In the genomic region with DNA sequence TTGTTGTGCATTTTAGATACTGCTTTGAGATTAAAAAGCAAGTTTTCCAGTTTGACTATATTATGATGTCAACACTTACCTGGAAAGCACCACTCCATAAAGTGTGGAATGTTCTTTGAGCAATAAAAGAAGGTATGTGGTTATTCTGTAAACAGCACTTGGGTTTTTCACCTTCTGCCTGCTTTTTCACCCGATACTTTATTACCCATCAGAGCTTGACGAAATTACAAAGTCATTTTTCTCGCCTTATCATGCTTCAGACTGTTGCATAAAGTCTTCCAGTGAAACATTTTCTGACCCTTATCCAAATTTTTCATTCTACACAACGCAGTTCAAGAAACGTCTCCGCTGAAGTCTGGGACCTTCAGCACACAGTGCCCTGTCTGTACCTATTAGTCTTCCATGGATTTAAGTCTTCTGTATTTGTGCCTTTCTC, we compare ENCODE assay signal across 9 cellular contexts. TPM values are rescaled to one million over a fixed set of nuclear protein-coding genes. Genes with fewer than 3 reads are reported as not detected.
DNase-seq lines count a peak whose midpoint lies in the region; ATAC-seq and TF ChIP-seq lines count a peak whose summit lies in the region.
"Had no signal": no experiment of that assay in that cellular context is flagged by ENCODE, and none has a peak within 500 bp of the region (broad histone marks: within the 10 kb centered on the region; RNA-seq: fewer than 3 reads in every experiment).

No MANE protein-coding gene starts in this region.

- no peaks in the 10 kb centered on the region for H3K27me3 ChIP-seq in CD8-positive, alpha-beta T cell (ENCODE audit: insufficient read depth, low read length)
- no peaks in the 10 kb centered on the region for H3K27me3 ChIP-seq in Loucy (ENCODE audit: insufficient read depth, low read length, poor library complexity, severe bottlenecking)

- H3K9me3 Mint-ChIP-seq in CD8-positive, alpha-beta T cell = no peaks in the 10 kb centered on the region
- H3K9me3 Mint-ChIP-seq in nephron progenitor cell = no peaks in the 10 kb centered on the region

- intact Hi-C loops in CD8-positive, alpha-beta T cell (cut with DNase I, micrococcal nuclease) = no loop called here

- no peak overlapping the region for H2AFZ ChIP-seq in Loucy (ENCODE audit: low read length)

- H3K9me3 ChIP-seq in CD8-positive, alpha-beta T cell (ENCODE audit: low read length) = no peaks in the 10 kb centered on the region
- no peaks in the 10 kb centered on the region for H3K9me3 ChIP-seq in Loucy (ENCODE audit: insufficient read depth, low read depth, low read length)

- peak overlapping the region; percentile 9 for H3K4me3 Mint-ChIP-seq in CD8-positive, alpha-beta T cell
- H3K4me3 Mint-ChIP-seq in nephron progenitor cell = no peak overlapping the region

- H4K20me1 ChIP-seq in Loucy (ENCODE audit: insufficient read depth, low read length, poor library complexity, severe bottlenecking) = peaks cover 70% of the 10 kb centered on the region

- no peak overlapping the region for H3K9ac ChIP-seq in Loucy (ENCODE audit: low read depth, low read length, poor library complexity, severe bottlenecking)

- in situ Hi-C loops in GM13976 (cut with MboI; ENCODE audit: low sequenced_read_pairs, unreplicated experiment) = no loop called here

- no peak for DNase-seq in CD8-positive, alpha-beta T cell
- DNase-seq in epithelial cell of esophagus (ENCODE audit: low read depth) (peak; percentile 41), nephron progenitor cell (no peak), GM13976 (ENCODE audit: low spot score) (no peak)
- DNase-seq: NCI-H1436 had no signal

- peaks cover 98% of the 10 kb centered on the region for H3K79me2 ChIP-seq in Loucy (ENCODE audit: insufficient read depth, low read length)

- H3K27ac ChIP-seq in CD8-positive, alpha-beta T cell (ENCODE audit: low read depth, low read length) = no peak overlapping the region

- TF ChIP-seq CTCF in CD8-positive, alpha-beta T cell (IDR thresholded peaks at IDR 0.05) = no peak
- TF ChIP-seq CTCF in Loucy (conservative IDR thresholded peaks at IDR 0.05; ENCODE audit: low read length) = no peak
- no peak for TF ChIP-seq CTCF in epithelial cell of esophagus (IDR thresholded peaks at IDR 0.05; ENCODE audit: insufficient read depth, low read depth, low read length, missing control alignments)
- TF ChIP-seq CTCF in nephron progenitor cell (IDR thresholded peaks at IDR 0.05) = no peak
- no peak for TF ChIP-seq CTCF in GM13976 (IDR thresholded peaks at IDR 0.05; ENCODE audit: borderline replicate concordance, control extremely low read depth, extremely low read depth, insufficient read depth, missing control alignments)

- peak overlapping the region; percentile 87 for H3K27ac Mint-ChIP-seq in CD8-positive, alpha-beta T cell
- peak overlapping the region; percentile 76 for H3K27ac Mint-ChIP-seq in nephron progenitor cell

- CTCF ChIA-PET in CD8-positive, alpha-beta T cell (lab: Charles Lee) = interaction anchor here (0.8 to 1.5 kb wide), 2 partner anchors 15 to 57 kb away, joined by 3 to 4 read pairs; no protein-coding TSS in a partner anchor

- H3K9me2 ChIP-seq in Loucy (replicated peaks; ENCODE audit: low read depth, low read length) = no peaks in the 10 kb centered on the region

- POLR2A ChIA-PET in CD8-positive, alpha-beta T cell (lab: Charles Lee) = interaction anchor here (1.1 to 1.4 kb wide), 2 partner anchors 9 to 24 kb away, joined by 3 to 7 read pairs; no protein-coding TSS in a partner anchor

- no peaks in the 10 kb centered on the region for H3K36me3 ChIP-seq in CD8-positive, alpha-beta T cell (ENCODE audit: insufficient read depth, low read length)
- H3K36me3 ChIP-seq in Loucy (ENCODE audit: insufficient read depth, low read length) = peaks cover 18% of the 10 kb centered on the region; the same call in 1 of the 2 replicates

- H3K4me1 ChIP-seq in CD8-positive, alpha-beta T cell (ENCODE audit: insufficient read depth, low read length) = peaks cover 58% of the 10 kb centered on the region
- peaks cover 40% of the 10 kb centered on the region for H3K4me1 ChIP-seq in Loucy (ENCODE audit: insufficient read depth, low read length, poor library complexity, severe bottlenecking)

- H3F3A ChIP-seq in Loucy (ENCODE audit: low read depth) = no peaks in the 10 kb centered on the region

- no peak for TF ChIP-seq POLR2A in GM18505 (IDR thresholded peaks at IDR 0.05; ENCODE audit: borderline replicate concordance, extremely low read depth, insufficient read depth, insufficient read length)

- no peak for ATAC-seq in CD8-positive, alpha-beta T cell
- ATAC-seq in GM18505 (IDR thresholded peaks at IDR 0.05; ENCODE audit: unreplicated experiment) (no peak), HG02885 (IDR thresholded peaks at IDR 0.05; ENCODE audit: poor library complexity, unreplicated experiment) (no peak), GM19397 (IDR thresholded peaks at IDR 0.05; ENCODE audit: unreplicated experiment) (no peak)

- H3K4me2 ChIP-seq in Loucy (ENCODE audit: low read depth, low read length, poor library complexity, severe bottlenecking) = peak overlapping the region; percentile 17

- H3K27me3 Mint-ChIP-seq in CD8-positive, alpha-beta T cell (ENCODE audit: low read depth) = no peaks in the 10 kb centered on the region
- H3K27me3 Mint-ChIP-seq in nephron progenitor cell (ENCODE audit: low read depth, poor library complexity) = no peaks in the 10 kb centered on the region

- no peak overlapping the region for H3K4me3 ChIP-seq in CD8-positive, alpha-beta T cell (ENCODE audit: low read depth, low read length)
- no peak overlapping the region for H3K4me3 ChIP-seq in Loucy (ENCODE audit: low read length, poor library complexity, severe bottlenecking)
- H3K4me3 ChIP-seq in epithelial cell of esophagus (ENCODE audit: low read length) = no peak overlapping the region

- H3K4me1 Mint-ChIP-seq in CD8-positive, alpha-beta T cell (ENCODE audit: low read depth) = peaks cover 75% of the 10 kb centered on the region
- H3K4me1 Mint-ChIP-seq in nephron progenitor cell = peaks cover 35% of the 10 kb centered on the region

- peaks cover 39% of the 10 kb centered on the region for H3K36me3 Mint-ChIP-seq in CD8-positive, alpha-beta T cell
- peaks cover 26% of the 10 kb centered on the region for H3K36me3 Mint-ChIP-seq in nephron progenitor cell (ENCODE audit: low read depth)

RNA-seq across cellular contexts. Expression of gene CAB39, which starts 25.2 kb away (rescaled TPM):
- total RNA-seq in CD8-positive, alpha-beta T cell = 10 to 100 TPM; 36.4 to 42.6 TPM
